ENCODE assay signal across 16 cellular contexts in the genomic region with DNA sequence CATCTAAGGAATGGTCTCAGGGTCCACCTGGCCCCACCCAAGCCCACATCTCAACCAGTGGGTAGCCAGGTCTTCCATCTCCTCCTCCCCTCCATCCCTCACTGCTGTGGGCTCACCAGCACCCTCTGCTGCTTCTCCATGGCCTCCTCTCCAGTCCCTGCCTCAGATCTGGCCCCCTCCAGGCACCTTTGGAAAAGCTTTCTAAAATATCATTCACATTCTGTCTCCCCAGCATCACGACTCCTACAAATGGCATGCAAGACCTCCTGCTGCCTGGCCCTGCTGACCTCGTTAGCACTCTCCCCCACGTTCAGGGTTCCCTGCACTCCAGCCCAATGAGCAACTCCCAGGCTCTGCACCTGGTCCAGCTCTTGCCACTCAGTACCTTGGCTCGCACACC. TPM values are rescaled to one million over a fixed set of nuclear protein-coding genes. Genes with fewer than 3 reads are reported as not detected.
DNase-seq lines count a peak whose midpoint lies in the region; ATAC-seq and TF ChIP-seq lines count a peak whose summit lies in the region.
"Had no signal": no experiment of that assay in that cellular context is flagged by ENCODE, and none has a peak within 500 bp of the region (broad histone marks: within the 10 kb centered on the region; RNA-seq: fewer than 3 reads in every experiment).

No MANE protein-coding gene starts in this region.

- H3K36me3 ChIP-seq in H7 (replicated peaks; ENCODE audit: control insufficient read depth, insufficient read depth, low read length) (no peaks in the 10 kb centered on the region), RWPE2 (ENCODE audit: low read depth) (no peaks in the 10 kb centered on the region), psoas muscle (ENCODE audit: insufficient read depth in 1 of 2, low read depth in 1 of 2) (no peaks in the 10 kb centered on the region)
- H3K36me3 ChIP-seq: gastrocnemius medialis, tibial artery had no signal

- ATAC-seq in RWPE2 (ENCODE audit: low read depth): no peak
- ATAC-seq in psoas muscle: no peak
- ATAC-seq: body of pancreas, gastrocnemius medialis had no signal

- DNase-seq in H7 (peak; percentile 66), RWPE2 (ENCODE audit: low spot score) (no peak), fibroblast of pulmonary artery (ENCODE audit: low read depth) (no peak), retinal pigment epithelial cell (ENCODE audit: low read depth) (no peak), psoas muscle (no peak), NCI-H748 treated with DMSO at 0.1 percent for 48 hours (lab: John Stamatoyannopoulos, UW) (no peak), LoVo (ENCODE audit: low spot score) (no peak)
- DNase-seq: activated gamma-delta T cell treated with Interleukin-2 at 50 U/mL for 16 hours; body of pancreas; CD4-positive, alpha-beta T cell; effector memory CD4-positive, alpha-beta T cell; gastrocnemius medialis; tibial artery had no signal

- H3K9me3 ChIP-seq in RWPE2 (ENCODE audit: severe bottlenecking) (no peaks in the 10 kb centered on the region), psoas muscle (no peaks in the 10 kb centered on the region)
- H3K9me3 ChIP-seq: body of pancreas, gastrocnemius medialis, tibial artery had no signal

- H3K4me3 ChIP-seq in H7 (ENCODE audit: insufficient read depth, low read depth, low read length): no peak overlapping the region
- no peak overlapping the region for H3K4me3 ChIP-seq in RWPE2 (ENCODE audit: severe bottlenecking)
- no peak overlapping the region for H3K4me3 ChIP-seq in fibroblast of pulmonary artery (replicated peaks; ENCODE audit: low read depth, low read length)
- no peak overlapping the region for H3K4me3 ChIP-seq in retinal pigment epithelial cell (ENCODE audit: low read length)
- no peak overlapping the region for H3K4me3 ChIP-seq in psoas muscle
- H3K4me3 ChIP-seq: body of pancreas, gastrocnemius medialis, tibial artery had no signal

- intact Hi-C loops in psoas muscle (cut with DNase I): no loop called here

- H3K4me1 ChIP-seq in RWPE2 (ENCODE audit: insufficient read depth, poor library complexity, severe bottlenecking) (peaks cover 34% of the 10 kb centered on the region), psoas muscle (peaks cover 26% of the 10 kb centered on the region)
- H3K4me1 ChIP-seq: body of pancreas had no signal

- peak overlapping the region; percentile 94 for H3K27ac ChIP-seq in RWPE2 (ENCODE audit: poor library complexity, severe bottlenecking)
- H3K27ac ChIP-seq in psoas muscle: no peak overlapping the region
- H3K27ac ChIP-seq: body of pancreas, gastrocnemius medialis, tibial artery, VCaP had no signal

- H3K27me3 ChIP-seq in H7 (ENCODE audit: control insufficient read depth, insufficient read depth, low read length) (peaks cover 5% of the 10 kb centered on the region), RWPE2 (ENCODE audit: insufficient read depth, poor library complexity, severe bottlenecking) (no peaks in the 10 kb centered on the region), psoas muscle (ENCODE audit: insufficient read depth in 3 of 3, low read length in 2 of 3) (no peaks in the 10 kb centered on the region)
- H3K27me3 ChIP-seq: body of pancreas, gastrocnemius medialis, tibial artery had no signal

- WGBS in psoas muscle, 3 donors: 77 to 88% (median 77%) methylated on average over 4 of the region's 4 CpGs

- TF ChIP-seq CTCF in RWPE2 (IDR thresholded peaks at IDR 0.05; ENCODE audit: poor library complexity, severe bottlenecking) (peak; percentile 22), fibroblast of pulmonary artery (IDR thresholded peaks at IDR 0.05; ENCODE audit: low read length, missing control alignments) (peak; percentile 4), retinal pigment epithelial cell (conservative IDR thresholded peaks at IDR 0.05; ENCODE audit: low read depth, low read length) (peak; percentile 45), psoas muscle (IDR thresholded peaks at IDR 0.05) (no peak)

RNA-seq across cellular contexts. Expression of a gene that starts 13.7 kb away (rescaled TPM):
- not detected in 2 replicates for total RNA-seq in H7 (2014; rRNA removed; shearing (Covaris generic))
- total RNA-seq in psoas muscle: under 1 TPM in 2 of 4 donors, not detected in 2; 0.17 to 0.30 TPM
- polyA plus RNA-seq in psoas muscle: under 1 TPM in 1 of 3 donors, not detected in 2; 0.12 TPM
- total RNA-seq: CD4-positive, alpha-beta T cell had no signal
- polyA plus RNA-seq: keratinocyte had no signal

RNA-seq across cellular contexts. Expression of a gene that starts 17.6 kb away (rescaled TPM):
- total RNA-seq in H7 (2014; rRNA removed; shearing (Covaris generic)): not detected in 2 replicates
- total RNA-seq in psoas muscle: not detected
- polyA plus RNA-seq in psoas muscle: not detected
- total RNA-seq: body of pancreas; CD4-positive, alpha-beta T cell; gastrocnemius medialis; posterior vena cava had no signal
- polyA plus RNA-seq: keratinocyte had no signal

RNA-seq across cellular contexts. Expression of a gene that starts 48.0 kb away (rescaled TPM):
- not detected in 2 replicates for total RNA-seq in H7 (2014; rRNA removed; shearing (Covaris generic))
- 10 to 100 TPM; 34.3 to 73.3 (median 40.4) TPM for total RNA-seq in psoas muscle
- polyA plus RNA-seq in psoas muscle: 100 to 1,000 TPM in 1 of 3 donors, 10 to 100 TPM in 2; 26.9 to 112 (median 95.8) TPM
- total RNA-seq: body of pancreas; CD4-positive, alpha-beta T cell; posterior vena cava had no signal
- polyA plus RNA-seq: keratinocyte had no signal

Comparison
In these comparisons a context has a peak if more than half of its experiments do, and no peak if none do; other contexts are left out.
1. RNA of a gene that starts 48.0 kb away (total RNA-seq): 34.3 to 73.3 TPM in psoas muscle; not detected in H7; every median in the first group is over 10 times any median in the second.